In genomic region chr14:103540816-103541493, GRCh38 we compare ENCODE assay signal across 11 cellular contexts. TPM values are rescaled to one million over a fixed set of nuclear protein-coding genes. Genes with fewer than 3 reads are reported as not detected.
DNase-seq lines count a peak whose midpoint lies in the region; ATAC-seq lines count a peak whose summit lies in the region.
"Had no signal": no experiment of that assay in that cellular context is flagged by ENCODE, and none has a peak within 500 bp of the region (broad histone marks: within the 10 kb centered on the region; RNA-seq: fewer than 3 reads in every experiment).

No MANE protein-coding gene starts in this region.

- no peaks in the 10 kb centered on the region for H3K9me3 ChIP-seq in HAP-1

- in situ Hi-C loops in HAP-1 (cut with MboI; ENCODE audit: low sequenced_read_pairs) = no loop called here

- no peaks in the 10 kb centered on the region for H3K27me3 ChIP-seq in HAP-1 (ENCODE audit: low read depth)
- H3K27me3 ChIP-seq: cardiac muscle cell had no signal

- H3K27ac ChIP-seq in angular gyrus (ENCODE audit: low read depth, low read length) = peak overlapping the region; percentile 35
- H3K27ac ChIP-seq: cardiac muscle cell, HL-60 had no signal

- peaks cover 16% of the 10 kb centered on the region for H3K4me1 ChIP-seq in HAP-1

- DNase-seq in COLO668 (lab: John Stamatoyannopoulos, UW; ENCODE audit: unreplicated experiment) (peak; percentile 43), left ventricle myocardium superior (peak; percentile 34), sciatic nerve (ENCODE audit: low spot score) (peak; percentile 65), DMS 273 treated with DMSO at 0.1 percent for 48 hours (lab: John Stamatoyannopoulos, UW) (no peak), NCI-H2227 (lab: John Stamatoyannopoulos, UW; ENCODE audit: unreplicated experiment) (no peak), HAP-1 (ENCODE audit: low spot score in 2 of 2) (no peak), NCI-H345 (lab: John Stamatoyannopoulos, UW) (no peak)
- DNase-seq: stimulated activated CD4-positive, alpha-beta T cell treated with anti-CD3 and anti-CD28 coated beads, Interleukin-4, amount 100 ng/mL, for 4 hours had no signal

- H3K36me3 ChIP-seq in HAP-1 (replicated peaks) = no peaks in the 10 kb centered on the region
- H3K36me3 ChIP-seq: cardiac muscle cell had no signal

- intact Hi-C loops in left ventricle myocardium superior (cut with micrococcal nuclease) = no loop called here
- intact Hi-C loops in sciatic nerve (cut with DNase I) = no loop called here

- H3K4me3 ChIP-seq in HAP-1 = no peak overlapping the region
- H3K4me3 ChIP-seq: cardiac muscle cell had no signal

- no peak for ATAC-seq in left ventricle myocardium superior
- no peak for ATAC-seq in sciatic nerve

RNA-seq across cellular contexts. Expression of gene TRMT61A, which starts 12.0 kb away (rescaled TPM):
- total RNA-seq in left ventricle myocardium superior (5.5 TPM), sciatic nerve (12.4 TPM)

RNA-seq across cellular contexts. Expression of gene CKB, which starts 18.3 kb away (rescaled TPM):
- 533 TPM for total RNA-seq in left ventricle myocardium superior
- total RNA-seq in sciatic nerve = 69.1 TPM

RNA-seq across cellular contexts. Expression of gene BAG5, which starts 21.5 kb away (rescaled TPM):
- total RNA-seq in left ventricle myocardium superior (16.4 TPM), sciatic nerve (30.3 TPM)

RNA-seq across cellular contexts. Expression of gene COA8, which starts 21.8 kb away (rescaled TPM):
- total RNA-seq in left ventricle myocardium superior (56.2 TPM), sciatic nerve (37.4 TPM)

Comparison
In these comparisons a context has a peak if more than half of its experiments do, and no peak if none do; other contexts are left out.
1. DNase-seq: peak in COLO668 (single experiment), left ventricle myocardium superior (single experiment) and sciatic nerve (single experiment); none in DMS 273 treated with DMSO at 0.1 percent for 48 hours (single experiment), NCI-H2227 (single experiment), HAP-1 (0 of 2) and NCI-H345 (single experiment).